ENCODE assay signal across 8 cellular contexts in the genomic region with DNA sequence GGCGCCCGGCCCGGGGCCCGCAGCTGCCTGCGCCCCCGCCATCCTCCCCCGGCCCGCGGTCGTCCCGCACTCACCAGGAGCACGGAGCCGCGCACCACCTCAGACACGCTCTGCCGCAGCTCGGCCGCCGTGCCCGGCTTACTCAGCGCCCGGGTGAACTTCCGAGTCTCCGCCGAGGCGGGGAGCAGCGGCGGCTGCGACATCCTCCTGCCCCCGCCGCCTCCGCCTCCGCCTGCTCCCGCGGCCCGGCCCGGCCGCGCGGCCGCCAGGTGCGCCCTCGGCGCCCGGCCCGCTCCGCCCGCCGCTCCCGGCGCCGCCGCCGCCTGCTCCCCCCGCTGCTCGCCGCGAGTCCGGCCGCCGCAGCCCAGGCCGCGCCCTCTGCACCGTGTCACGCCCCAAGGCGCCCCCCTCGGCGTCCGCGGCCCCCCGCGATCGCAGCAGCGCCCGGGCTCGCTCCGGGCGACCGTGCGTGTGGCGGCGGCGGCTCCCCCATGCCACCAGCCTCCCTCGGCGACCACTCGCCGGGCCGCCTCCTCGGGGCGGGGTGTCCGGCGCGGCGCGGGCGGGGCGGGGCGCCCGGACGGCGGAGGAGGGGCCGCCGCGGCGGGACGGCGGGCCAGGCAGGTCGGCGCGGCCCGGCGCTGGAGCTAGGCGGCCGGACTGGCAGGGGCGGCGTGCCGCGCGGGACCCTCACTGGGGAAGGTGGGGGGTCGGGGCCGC.
DNase-seq lines count a peak whose midpoint lies in the region; ATAC-seq and TF ChIP-seq lines count a peak whose summit lies in the region.

No MANE protein-coding gene starts in this region.

- no peaks in the 10 kb centered on the region for H3K9me3 Mint-ChIP-seq in CD4-positive, CD25-positive, alpha-beta regulatory T cell
- no peaks in the 10 kb centered on the region for H3K9me3 Mint-ChIP-seq in activated naive CD8-positive, alpha-beta T cell treated with anti-CD3 and anti-CD28 coated beads, Interleukin-2, amount 50 U/mL, for 24 hours

- CTCF ChIA-PET in SK-N-SH (lab: Yijun Ruan, JAX) = interaction anchor here (1.1 to 1.5 kb wide), 3 partner anchors 20 to 246 kb away, joined by 3 to 4 read pairs (median 3); no protein-coding TSS in a partner anchor

- peak overlapping the region; percentile 65 to 97 (median 89) for H3K4me3 Mint-ChIP-seq in CD4-positive, CD25-positive, alpha-beta regulatory T cell
- peak overlapping the region; percentile 78 for H3K4me3 Mint-ChIP-seq in activated naive CD8-positive, alpha-beta T cell treated with anti-CD3 and anti-CD28 coated beads, Interleukin-2, amount 50 U/mL, for 24 hours

- H4K20me1 ChIP-seq in SK-N-SH (ENCODE audit: insufficient read depth) = no peaks in the 10 kb centered on the region

- TF ChIP-seq RAD21 in SK-N-SH (IDR thresholded peaks at IDR 0.05; ENCODE audit: low read length) = no peak

- H3K27ac Mint-ChIP-seq in CD4-positive, CD25-positive, alpha-beta regulatory T cell = no peak overlapping the region
- H3K27ac Mint-ChIP-seq in activated naive CD8-positive, alpha-beta T cell treated with anti-CD3 and anti-CD28 coated beads, Interleukin-2, amount 50 U/mL, for 24 hours = no peak overlapping the region

- no peaks in the 10 kb centered on the region for H3K27me3 ChIP-seq in CD4-positive, CD25-positive, alpha-beta regulatory T cell (ENCODE audit: control insufficient read depth, insufficient read depth, low read length)
- H3K27me3 ChIP-seq in SK-N-SH (ENCODE audit: insufficient read depth) = no peaks in the 10 kb centered on the region
- H3K27me3 ChIP-seq in right atrium auricular region = no peaks in the 10 kb centered on the region
- no peaks in the 10 kb centered on the region for H3K27me3 ChIP-seq in rectal smooth muscle tissue (ENCODE audit: control insufficient read depth, insufficient read depth, low read length)

- peak overlapping the region; percentile 92 for H3K27ac ChIP-seq in CD4-positive, CD25-positive, alpha-beta regulatory T cell (ENCODE audit: insufficient read depth, low read length, poor library complexity, severe bottlenecking)
- peak overlapping the region in 1 of 2 experiments; percentile 74; a peak in 2 of 4 replicates for H3K27ac ChIP-seq in SK-N-SH (ENCODE audit: low read depth in 2 of 2, low read length in 1 of 2)
- H3K27ac ChIP-seq in right atrium auricular region = peak overlapping the region; percentile 97 to 98
- H3K27ac ChIP-seq in rectal smooth muscle tissue (ENCODE audit: low read depth, low read length) = peak overlapping the region; percentile 94

- no peaks in the 10 kb centered on the region for H3K9me2 ChIP-seq in SK-N-SH

- peak overlapping the region; percentile 84 for H3K4me2 ChIP-seq in SK-N-SH

- H3K79me2 ChIP-seq in SK-N-SH (ENCODE audit: insufficient read depth) = peaks cover 8% of the 10 kb centered on the region; the same call in 1 of the 2 replicates

- H2AFZ ChIP-seq in SK-N-SH (ENCODE audit: low read depth) = peak overlapping the region; percentile 68; the same call in 1 of the 2 replicates

- peak; percentile 62 to 81 (median 73) for DNase-seq in CD4-positive, CD25-positive, alpha-beta regulatory T cell
- peak; percentile 86 for DNase-seq in SK-N-SH
- DNase-seq in activated naive CD8-positive, alpha-beta T cell treated with anti-CD3 and anti-CD28 coated beads, Interleukin-2, amount 50 U/mL, for 24 hours = peak; percentile 69
- DNase-seq in right atrium auricular region (ENCODE audit: low spot score) = no peak
- no peak for DNase-seq in NCI-H2107 (lab: John Stamatoyannopoulos, UW)

- H3F3A ChIP-seq in SK-N-SH (replicated peaks; ENCODE audit: insufficient read depth) = no peaks in the 10 kb centered on the region

- H3K36me3 ChIP-seq in CD4-positive, CD25-positive, alpha-beta regulatory T cell (ENCODE audit: control insufficient read depth, insufficient read depth, low read length) = no peaks in the 10 kb centered on the region
- H3K36me3 ChIP-seq in SK-N-SH (replicated peaks in 1 of 2; ENCODE audit: control insufficient read depth in 1 of 2, insufficient read depth in 2 of 2, low read length in 1 of 2) (no peaks in the 10 kb centered on the region), right atrium auricular region (no peaks in the 10 kb centered on the region), rectal smooth muscle tissue (ENCODE audit: control insufficient read depth, insufficient read depth, low read length) (no peaks in the 10 kb centered on the region)

- TF ChIP-seq CTCF in SK-N-SH (IDR thresholded peaks at IDR 0.05) (no peak), right atrium auricular region (IDR thresholded peaks at IDR 0.05) (no peak)

- H3K27me3 Mint-ChIP-seq in CD4-positive, CD25-positive, alpha-beta regulatory T cell = no peaks in the 10 kb centered on the region
- no peaks in the 10 kb centered on the region for H3K27me3 Mint-ChIP-seq in activated naive CD8-positive, alpha-beta T cell treated with anti-CD3 and anti-CD28 coated beads, Interleukin-2, amount 50 U/mL, for 24 hours

- 0% methylated on average over 11 of the region's 121 CpGs for WGBS in SK-N-SH (ENCODE audit: low lambda C conversion rate)

- ATAC-seq in CD4-positive, CD25-positive, alpha-beta regulatory T cell (ENCODE audit: low read depth in 2 of 2) = peak; percentile 56 to 59
- ATAC-seq in GM19395 (IDR thresholded peaks at IDR 0.05; ENCODE audit: unreplicated experiment) (peak; percentile 39), HG03469 (IDR thresholded peaks at IDR 0.05; ENCODE audit: unreplicated experiment) (peak; percentile 23)
- peak; percentile 38 for ATAC-seq in activated naive CD8-positive, alpha-beta T cell treated with anti-CD3 and anti-CD28 coated beads, Interleukin-2, amount 50 U/mL, for 24 hours

- TF ChIP-seq EP300 in SK-N-SH (IDR thresholded peaks at IDR 0.05; ENCODE audit: borderline replicate concordance in 1 of 2, low read depth in 1 of 2, low read length in 1 of 2) = no peak

- H3K9me3 ChIP-seq in CD4-positive, CD25-positive, alpha-beta regulatory T cell (ENCODE audit: control insufficient read depth in 2 of 2, low read length in 2 of 2) = no peaks in the 10 kb centered on the region
- H3K9me3 ChIP-seq in SK-N-SH (no peaks in the 10 kb centered on the region), right atrium auricular region (no peaks in the 10 kb centered on the region)

- no peak overlapping the region for H3K4me3 ChIP-seq in CD4-positive, CD25-positive, alpha-beta regulatory T cell (ENCODE audit: low read depth, low read length)
- peak overlapping the region; percentile 79 to 81 for H3K4me3 ChIP-seq in SK-N-SH (ENCODE audit: low read depth in 2 of 2, low read length in 1 of 2)
- peak overlapping the region; percentile 75 to 89 for H3K4me3 ChIP-seq in right atrium auricular region
- peak overlapping the region; percentile 83 for H3K4me3 ChIP-seq in rectal smooth muscle tissue (ENCODE audit: low read length)

- H3K36me3 Mint-ChIP-seq in CD4-positive, CD25-positive, alpha-beta regulatory T cell = no peaks in the 10 kb centered on the region
- H3K36me3 Mint-ChIP-seq in activated naive CD8-positive, alpha-beta T cell treated with anti-CD3 and anti-CD28 coated beads, Interleukin-2, amount 50 U/mL, for 24 hours (ENCODE audit: low read depth) = no peaks in the 10 kb centered on the region

- H3K4me1 ChIP-seq in CD4-positive, CD25-positive, alpha-beta regulatory T cell (ENCODE audit: control insufficient read depth, insufficient read depth, low read length, poor library complexity, severe bottlenecking) = peaks cover 33% of the 10 kb centered on the region
- H3K4me1 ChIP-seq in SK-N-SH (ENCODE audit: control insufficient read depth in 1 of 2, insufficient read depth in 2 of 2, low read depth in 1 of 2, low read length in 1 of 2) (peaks cover 0 to 22% of the 10 kb centered on the region in 2 experiments; a peak in 1 of 4 replicates), right atrium auricular region (peaks cover 0 to 24% of the 10 kb centered on the region in 2 donors), rectal smooth muscle tissue (ENCODE audit: control insufficient read depth, insufficient read depth, low read length) (peaks cover 9% of the 10 kb centered on the region)

- H3K9ac ChIP-seq in SK-N-SH (peak overlapping the region; percentile 66), rectal smooth muscle tissue (ENCODE audit: low read length) (peak overlapping the region; percentile 85)

- POLR2A ChIA-PET in SK-N-SH (lab: Yijun Ruan, JAX) = no interaction called here

- peaks cover 15 to 48% (median 37%) of the 10 kb centered on the region in 4 donors for H3K4me1 Mint-ChIP-seq in CD4-positive, CD25-positive, alpha-beta regulatory T cell
- H3K4me1 Mint-ChIP-seq in activated naive CD8-positive, alpha-beta T cell treated with anti-CD3 and anti-CD28 coated beads, Interleukin-2, amount 50 U/mL, for 24 hours = peaks cover 31% of the 10 kb centered on the region

TF ChIP-seq in SK-N-SH, 30 proteins besides CTCF, POLR2A, EP300 and RAD21 (continues in another document):
- no peak for TF ChIP-seq JUND (IDR thresholded peaks at IDR 0.05)
- no peak for TF ChIP-seq RCOR1 (IDR thresholded peaks at IDR 0.05; ENCODE audit: low read length)
- TF ChIP-seq REST (IDR thresholded peaks at IDR 0.05; ENCODE audit: low read depth, low read length) = no peak
- no peak for TF ChIP-seq MXI1 (IDR thresholded peaks at IDR 0.05; ENCODE audit: low read depth, low read length)
- TF ChIP-seq ELF1 (IDR thresholded peaks at IDR 0.05) = no peak

Comparison
In these comparisons a context has a peak if more than half of its experiments do, and no peak if none do; other contexts are left out.
1. DNase-seq: peak in CD4-positive, CD25-positive, alpha-beta regulatory T cell (3 of 3), SK-N-SH (single experiment) and activated naive CD8-positive, alpha-beta T cell treated with anti-CD3 and anti-CD28 coated beads, Interleukin-2, amount 50 U/mL, for 24 hours (single experiment); none in right atrium auricular region (single experiment) and NCI-H2107 (single experiment).
2. Peak in every context shown above with its lines, with median percentiles within 50 percentile points of each other: ATAC-seq.